Comparison of ENCODE assay signal across 20 cellular contexts in genomic region chr3:29746163-29746562, GRCh38.
A peak's percentile ranks its signal among the peaks of the same experiment; 100 is the strongest.
DNase-seq lines count a peak whose midpoint lies in the region; ATAC-seq, FAIRE-seq and TF ChIP-seq lines count a peak whose summit lies in the region.
"Had no signal": no experiment of that assay in that cellular context is flagged by ENCODE, and none has a peak within 500 bp of the region (broad histone marks: within the 10 kb centered on the region; RNA-seq: fewer than 3 reads in every experiment).

No MANE protein-coding gene starts in this region.

- TF ChIP-seq CTCF in GM23338 (conservative IDR thresholded peaks at IDR 0.05; ENCODE audit: low read depth in 2 of 2) = no peak
- TF ChIP-seq CTCF in endothelial cell of umbilical vein (IDR thresholded peaks at IDR 0.05; ENCODE audit: extremely low read depth in 1 of 2, insufficient read depth in 1 of 2, low read depth in 1 of 2, low read length in 2 of 2) = no peak
- TF ChIP-seq CTCF in neural progenitor cell (IDR thresholded peaks at IDR 0.05) = no peak
- TF ChIP-seq CTCF in esophagus squamous epithelium (IDR thresholded peaks at IDR 0.05) = no peak

- intact Hi-C loops in endothelial cell of umbilical vein (cut with micrococcal nuclease) (loop anchor here (1.0 kb wide), 1 partner anchor 11 kb away; no protein-coding TSS in a partner anchor), esophagus squamous epithelium (cut with DNase I) (no loop called here)

- H4K20me1 ChIP-seq in GM23338 (replicated peaks; ENCODE audit: insufficient read depth) (no peaks in the 10 kb centered on the region), endothelial cell of umbilical vein (replicated peaks; ENCODE audit: control insufficient read depth, extremely low read depth, insufficient read depth, low read length) (no peaks in the 10 kb centered on the region), neural progenitor cell (ENCODE audit: low read depth) (no peaks in the 10 kb centered on the region)

- H3K9me3 ChIP-seq in endothelial cell of umbilical vein (replicated peaks; ENCODE audit: control insufficient read depth, insufficient read depth, low read length) (no peaks in the 10 kb centered on the region), neural progenitor cell (ENCODE audit: low read depth) (no peaks in the 10 kb centered on the region), trophoblast cell (ENCODE audit: insufficient read depth, low read depth, low read length) (no peaks in the 10 kb centered on the region), esophagus squamous epithelium (no peaks in the 10 kb centered on the region)
- H3K9me3 ChIP-seq: BE2C had no signal

- H3K36me3 ChIP-seq in GM23338 (ENCODE audit: insufficient read depth) (0 out of 2 replicates have a peak, but pooled peaks cover 2% of the 10 kb centered on the region), endothelial cell of umbilical vein (ENCODE audit: control insufficient read depth in 2 of 2, extremely low read depth in 1 of 2, insufficient read depth in 2 of 2, low read length in 2 of 2) (no peaks in the 10 kb centered on the region), neural progenitor cell (no peaks in the 10 kb centered on the region), trophoblast cell (ENCODE audit: control insufficient read depth in 1 of 2, insufficient read depth in 2 of 2, low read length in 2 of 2) (no peaks in the 10 kb centered on the region), esophagus squamous epithelium (no peaks in the 10 kb centered on the region)
- H3K36me3 ChIP-seq: BE2C had no signal

- peaks cover 18% of the 10 kb centered on the region for H3K4me1 ChIP-seq in GM23338 (ENCODE audit: insufficient read depth)
- H3K4me1 ChIP-seq in endothelial cell of umbilical vein (ENCODE audit: control insufficient read depth, extremely low read depth, insufficient read depth, low read length) = peaks cover 8% of the 10 kb centered on the region
- peaks cover 26% of the 10 kb centered on the region for H3K4me1 ChIP-seq in neural progenitor cell
- no peaks in the 10 kb centered on the region for H3K4me1 ChIP-seq in trophoblast cell (ENCODE audit: control insufficient read depth in 1 of 2, insufficient read depth in 2 of 2, low read length in 2 of 2)
- peaks cover 0 to 18% (median 5%) of the 10 kb centered on the region in 3 donors for H3K4me1 ChIP-seq in esophagus squamous epithelium
- H3K4me1 ChIP-seq: BE2C had no signal

- H3K27ac ChIP-seq in GM23338 (ENCODE audit: low read depth) (no peak overlapping the region), endothelial cell of umbilical vein (ENCODE audit: insufficient read depth, low read depth, low read length) (peak overlapping the region; percentile 15), neural progenitor cell (peak overlapping the region; percentile 74), trophoblast cell (ENCODE audit: low read depth, low read length) (no peak overlapping the region), esophagus squamous epithelium (no peak overlapping the region)
- H3K27ac ChIP-seq: GM23248, PC-9 had no signal

- H3K27ac Mint-ChIP-seq in GM23338 (no peak overlapping the region), neural progenitor cell (peak overlapping the region; percentile 61)
- H3K27ac Mint-ChIP-seq: CD8-positive, alpha-beta T cell had no signal

- BruUV-seq in endothelial cell of umbilical vein (replicated peaks; lab: Mats Ljungman, UMichigan) = no TSS peak

- H4K91ac ChIP-seq in trophoblast cell (ENCODE audit: low read depth, low read length) = no peak overlapping the region

- no peak overlapping the region for H3K14ac ChIP-seq in trophoblast cell (ENCODE audit: low read length)

- H3K27me3 Mint-ChIP-seq in GM23338 (ENCODE audit: insufficient read depth, low read depth, poor library complexity) = no peaks in the 10 kb centered on the region
- H3K27me3 Mint-ChIP-seq in neural progenitor cell (ENCODE audit: insufficient read depth, low read depth) = peaks cover 2% of the 10 kb centered on the region

- no peak overlapping the region for H2BK120ac ChIP-seq in trophoblast cell (ENCODE audit: insufficient read depth, low read length, poor library complexity)

- H3K4me2 ChIP-seq in GM23338 (no peak overlapping the region), endothelial cell of umbilical vein (ENCODE audit: insufficient read depth, low read length) (peak overlapping the region; percentile 38), neural progenitor cell (peak overlapping the region; percentile 59), trophoblast cell (ENCODE audit: low read length) (no peak overlapping the region)
- H3K4me2 ChIP-seq: PC-9 had no signal

- ATAC-seq in GM23338 = no peak
- ATAC-seq: CD8-positive, alpha-beta T cell had no signal

- no peak overlapping the region for H3K23ac ChIP-seq in trophoblast cell (ENCODE audit: low read length)

- no peak overlapping the region for H3K4me3 Mint-ChIP-seq in GM23338
- no peak overlapping the region for H3K4me3 Mint-ChIP-seq in neural progenitor cell
- H3K4me3 Mint-ChIP-seq: CD8-positive, alpha-beta T cell had no signal

- no peak for TF ChIP-seq POLR2A in endothelial cell of umbilical vein (IDR thresholded peaks at IDR 0.05; ENCODE audit: low read depth, low read length)
- TF ChIP-seq POLR2A in esophagus squamous epithelium (IDR thresholded peaks at IDR 0.05) = no peak

- H3K27me3 ChIP-seq in GM23338 (ENCODE audit: insufficient read depth) (no peaks in the 10 kb centered on the region), endothelial cell of umbilical vein (ENCODE audit: control insufficient read depth in 2 of 2, insufficient read depth in 2 of 2, low read length in 2 of 2) (no peaks in the 10 kb centered on the region), neural progenitor cell (no peaks in the 10 kb centered on the region), trophoblast cell (ENCODE audit: insufficient read depth, low read length) (no peaks in the 10 kb centered on the region), esophagus squamous epithelium (no peaks in the 10 kb centered on the region)
- H3K27me3 ChIP-seq: BE2C had no signal

- peak; percentile 74 for FAIRE-seq in endothelial cell of umbilical vein (lab: Jason Lieb, UNC)
- FAIRE-seq: D721Med, GM12892, HTR-8/SVneo had no signal

- H3K4me1 Mint-ChIP-seq in GM23338 (peaks cover 15% of the 10 kb centered on the region), neural progenitor cell (peaks cover 22% of the 10 kb centered on the region)

- H3K9me3 Mint-ChIP-seq in GM23338 (no peaks in the 10 kb centered on the region), neural progenitor cell (peaks cover 2% of the 10 kb centered on the region)
- H3K9me3 Mint-ChIP-seq: CD8-positive, alpha-beta T cell had no signal

- H4K12ac ChIP-seq in trophoblast cell (ENCODE audit: low read depth, low read length) = no peak overlapping the region

- no peak overlapping the region for H2AFZ ChIP-seq in GM23338
- H2AFZ ChIP-seq in endothelial cell of umbilical vein (ENCODE audit: low read depth, low read length) = no peak overlapping the region
- no peak overlapping the region for H2AFZ ChIP-seq in neural progenitor cell (replicated peaks)
- H2AFZ ChIP-seq in trophoblast cell (ENCODE audit: insufficient read depth, low read length, poor library complexity) = no peak overlapping the region
- H2AFZ ChIP-seq: GM23248, PC-9 had no signal

- DNase-seq in GM23338 (ENCODE audit: low spot score) = no peak
- peak; percentile 6 for DNase-seq in SK-MEL-5 (ENCODE audit: low read depth, low spot score)
- DNase-seq in endothelial cell of umbilical vein (ENCODE audit: low read depth, low spot score) = peak; percentile 84
- peak; percentile 44 for DNase-seq in neural progenitor cell (ENCODE audit: low spot score)
- no peak for DNase-seq in trophoblast cell
- DNase-seq in esophagus squamous epithelium (lab: John Stamatoyannopoulos, UW) = no peak
- DNase-seq in MV-4-11 (lab: John Stamatoyannopoulos, UW) = no peak
- DNase-seq: BE2C; CD8-positive, alpha-beta T cell; DMS79 treated with DMSO at 0.1 percent for 48 hours; GM23248; NCI-H1048; NCI-H146; NCI-H2081 treated with DMSO at 0.1 percent for 48 hours; NCI-H2227 treated with DMSO at 0.1 percent for 48 hours; NCI-H524 treated with DMSO at 0.1 percent for 48 hours; PC-9 had no signal

- no peaks in the 10 kb centered on the region for H3K79me1 ChIP-seq in trophoblast cell (ENCODE audit: low read length)

- H3K9ac ChIP-seq in endothelial cell of umbilical vein (replicated peaks; ENCODE audit: extremely low read depth, insufficient read depth, low read length) (no peak overlapping the region), neural progenitor cell (no peak overlapping the region), trophoblast cell (ENCODE audit: low read length) (no peak overlapping the region)
- H3K9ac ChIP-seq: GM23248 had no signal

- CTCF ChIA-PET in endothelial cell of umbilical vein (lab: Charles Lee) = interaction anchor here (0.6 to 1.3 kb wide), 2 partner anchors 11 to 465 kb away, joined by 3 read pairs; no protein-coding TSS in a partner anchor

- H3K4ac ChIP-seq in trophoblast cell (ENCODE audit: low read depth, low read length) = no peak overlapping the region

- H2BK12ac ChIP-seq in trophoblast cell (ENCODE audit: low read length) = no peak overlapping the region

- H3K18ac ChIP-seq in trophoblast cell (ENCODE audit: low read length) = no peak overlapping the region

- no peaks in the 10 kb centered on the region for H3K9me1 ChIP-seq in endothelial cell of umbilical vein (replicated peaks; ENCODE audit: control insufficient read depth, extremely low read depth, insufficient read depth, low read length)

- no CpG with 5 or more reads among the region's 2 CpGs for WGBS in trophoblast cell (ENCODE audit: extremely low coverage, insufficient coverage, insufficient read length)
- 17 to 37% methylated on average over 2 of the region's 2 CpGs for WGBS in esophagus squamous epithelium, 2 donors

- POLR2A ChIA-PET in endothelial cell of umbilical vein (lab: Charles Lee) = no interaction called here

- in situ Hi-C loops in SK-MEL-5 (cut with HindIII; ENCODE audit: low pct_unique_long_range_greater_than_20kb, low sequenced_read_pairs) = no loop called here

- dilution Hi-C loops in endothelial cell of umbilical vein (cut with MboI; ENCODE audit: extremely low pct_ligation_motif_present, low sequenced_read_pairs) = no loop called here

- H3F3A ChIP-seq in GM23338 (replicated peaks; ENCODE audit: low read depth) (no peaks in the 10 kb centered on the region), neural progenitor cell (ENCODE audit: low read depth) (peaks cover 17% of the 10 kb centered on the region)

- no peak overlapping the region for H2BK5ac ChIP-seq in trophoblast cell (ENCODE audit: low read depth, low read length, poor library complexity)

- no peaks in the 10 kb centered on the region for H3K79me2 ChIP-seq in GM23338 (replicated peaks; ENCODE audit: insufficient read depth)
- no peaks in the 10 kb centered on the region for H3K79me2 ChIP-seq in endothelial cell of umbilical vein (ENCODE audit: control insufficient read depth, insufficient read depth, low read length)
- no peaks in the 10 kb centered on the region for H3K79me2 ChIP-seq in neural progenitor cell (ENCODE audit: low read depth)
- no peaks in the 10 kb centered on the region for H3K79me2 ChIP-seq in trophoblast cell (ENCODE audit: control insufficient read depth, insufficient read depth, low read length, poor library complexity)

- H3K9me2 ChIP-seq in GM23338 (ENCODE audit: insufficient read depth) = no peaks in the 10 kb centered on the region

- no peak overlapping the region for H2AK5ac ChIP-seq in trophoblast cell (ENCODE audit: low read length)

- no peak overlapping the region for H4K8ac ChIP-seq in trophoblast cell (ENCODE audit: low read depth, low read length)

- H3K4me3 ChIP-seq in GM23338 (no peak overlapping the region), endothelial cell of umbilical vein (replicated peaks in 1 of 3; ENCODE audit: insufficient read depth in 1 of 3, low read depth in 1 of 3, low read length in 3 of 3) (no peak overlapping the region), neural progenitor cell (no peak overlapping the region), trophoblast cell (ENCODE audit: low read depth, low read length) (no peak overlapping the region), esophagus squamous epithelium (no peak overlapping the region)
- H3K4me3 ChIP-seq: GM23248, PC-9 had no signal

- H3K36me3 Mint-ChIP-seq in GM23338 (ENCODE audit: low read depth) = no peaks in the 10 kb centered on the region
- peaks cover under 1% of the 10 kb centered on the region for H3K36me3 Mint-ChIP-seq in neural progenitor cell
- H3K36me3 Mint-ChIP-seq: CD8-positive, alpha-beta T cell had no signal

Comparison
In these comparisons a context has a peak if more than half of its experiments do, and no peak if none do; other contexts are left out.
1. DNase-seq: peak in SK-MEL-5 (single experiment), endothelial cell of umbilical vein (single experiment) and neural progenitor cell (single experiment); none in GM23338 (single experiment), trophoblast cell (0 of 2), esophagus squamous epithelium (single experiment) and MV-4-11 (single experiment).
2. H3K27ac ChIP-seq: peak in endothelial cell of umbilical vein (single experiment) and neural progenitor cell (single experiment); none in GM23338 (single experiment), trophoblast cell (single experiment) and esophagus squamous epithelium (0 of 4).
3. H3K4me2 ChIP-seq: peak in endothelial cell of umbilical vein (single experiment) and neural progenitor cell (single experiment); none in GM23338 (single experiment) and trophoblast cell (single experiment).